Comparison of ENCODE assay signal across 14 cellular contexts in the genomic region with DNA sequence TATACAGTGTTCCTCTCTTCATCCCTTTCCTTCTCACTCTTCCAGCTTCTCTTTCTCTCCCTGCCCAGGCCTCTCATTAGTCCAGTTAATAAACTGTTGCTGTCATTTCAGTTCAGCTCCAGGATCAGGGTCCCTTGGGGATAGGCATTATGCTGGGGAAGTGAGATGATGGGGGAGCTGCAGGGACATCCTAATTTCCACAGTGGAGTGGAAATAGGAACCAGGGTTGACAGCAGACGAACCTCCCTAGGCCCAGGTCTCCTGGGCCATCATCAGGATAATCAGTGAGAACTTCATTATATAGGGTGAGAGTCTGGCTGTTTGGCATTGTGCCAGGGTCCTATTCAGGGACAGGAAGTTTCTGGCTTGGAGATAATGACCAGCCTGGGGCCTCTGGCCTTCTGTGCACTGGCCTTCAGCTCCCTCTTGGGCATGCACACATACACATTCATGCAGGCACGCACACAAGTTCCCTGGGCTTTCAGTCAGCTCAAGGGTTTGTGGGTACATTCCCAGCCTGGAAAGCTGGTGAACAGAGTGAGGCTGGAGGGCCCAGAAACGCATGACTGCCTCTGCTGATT. TPM values are rescaled to one million over a fixed set of nuclear protein-coding genes. Genes with fewer than 3 reads are reported as not detected.
A peak's percentile ranks its signal among the peaks of the same experiment; 100 is the strongest.
DNase-seq lines count a peak whose midpoint lies in the region; TF ChIP-seq lines count a peak whose summit lies in the region.
"Had no signal": no experiment of that assay in that cellular context is flagged by ENCODE, and none has a peak within 500 bp of the region (broad histone marks: within the 10 kb centered on the region; RNA-seq: fewer than 3 reads in every experiment).

No MANE protein-coding gene starts in this region.

- no peak overlapping the region for H3K4me3 ChIP-seq in uterus
- H3K4me3 ChIP-seq: testis had no signal

- H3K4me3 Mint-ChIP-seq in osteocyte (ENCODE audit: unreplicated experiment): no peak overlapping the region

- no peaks in the 10 kb centered on the region for H3K9me3 Mint-ChIP-seq in osteocyte (ENCODE audit: unreplicated experiment)

- H3K4me1 ChIP-seq in uterus: no peaks in the 10 kb centered on the region

- no peaks in the 10 kb centered on the region for H3K9me3 ChIP-seq in uterus
- H3K9me3 ChIP-seq: testis had no signal

- peaks cover 22% of the 10 kb centered on the region for H3K4me1 Mint-ChIP-seq in osteocyte (ENCODE audit: unreplicated experiment)

- no peak for TF ChIP-seq POLR2A in erythroblast (IDR thresholded peaks at IDR 0.05; ENCODE audit: low read length)
- TF ChIP-seq POLR2A in uterus (IDR thresholded peaks at IDR 0.05): no peak

- no peaks in the 10 kb centered on the region for H3K27me3 Mint-ChIP-seq in osteocyte (ENCODE audit: unreplicated experiment)

- TF ChIP-seq CTCF in osteocyte (IDR thresholded peaks at IDR 0.05) (no peak), uterus (IDR thresholded peaks at IDR 0.05) (no peak)

- H3K27me3 ChIP-seq in uterus: no peaks in the 10 kb centered on the region
- H3K27me3 ChIP-seq: testis had no signal

- DNase-seq in DMS79 (lab: John Stamatoyannopoulos, UW) (peak; percentile 50), DMS79 treated with DMSO at 0.1 percent for 48 hours (lab: John Stamatoyannopoulos, UW) (no peak), NCI-H774 (lab: John Stamatoyannopoulos, UW) (peak; percentile 42), erythroblast (lab: John Stamatoyannopoulos, UW) (peak; percentile 22 to 35), osteocyte (ENCODE audit: extremely low spot score, unreplicated experiment) (peak; percentile 62), uterus (no peak), hepatic stellate cell (ENCODE audit: low spot score) (no peak)
- no peak for DNase-seq in NK-92 treated with Interleukin-12 subunit alpha and Interleukin-12 subunit beta, amount 100 ng/mL, for 24 hours (lab: John Stamatoyannopoulos, UW)
- DNase-seq: 8988T, DMS53, NCI-H510A, SHP77 treated with DMSO at 0.1 percent for 48 hours, testis had no signal

- H3K27ac ChIP-seq in uterus: no peak overlapping the region
- H3K27ac ChIP-seq: KMS-11, testis had no signal

- no peaks in the 10 kb centered on the region for H3K36me3 ChIP-seq in uterus

- intact Hi-C loops in uterus (cut with DNase I; ENCODE audit: low total_unique reads): no loop called here

- H3K27ac Mint-ChIP-seq in osteocyte (ENCODE audit: unreplicated experiment): no peak overlapping the region

- no peaks in the 10 kb centered on the region for H3K36me3 Mint-ChIP-seq in osteocyte (ENCODE audit: unreplicated experiment)

RNA-seq across cellular contexts. Expression of gene LRIG2, which starts 14.0 kb away (rescaled TPM):
- total RNA-seq in osteocyte (13.8 and 14.5 TPM in 2 replicates), uterus (10 to 100 TPM in 3 of 4 donors, 1 to 10 TPM in 1; 7.2 to 55.8 (median 26.5) TPM)

Comparison
In these comparisons a context has a peak if more than half of its experiments do, and no peak if none do; other contexts are left out.
1. DNase-seq: peak in DMS79 (single experiment), NCI-H774 (single experiment), erythroblast (2 of 2) and osteocyte (single experiment); none in DMS79 treated with DMSO at 0.1 percent for 48 hours (single experiment), uterus (0 of 2), NK-92 treated with Interleukin-12 subunit alpha and Interleukin-12 subunit beta, amount 100 ng/mL, for 24 hours (single experiment) and hepatic stellate cell (single experiment).